ENCODE assay signal across 8 cellular contexts in genomic region chrX:153969125-153969903, GRCh38. TPM values are rescaled to one million over a fixed set of nuclear protein-coding genes. Genes with fewer than 3 reads are reported as not detected.
DNase-seq lines count a peak whose midpoint lies in the region; ATAC-seq, FAIRE-seq and TF ChIP-seq lines count a peak whose summit lies in the region.

No MANE protein-coding gene starts in this region.

- FAIRE-seq in GM12891 (lab: Jason Lieb, UNC): peak; percentile 38

- TF ChIP-seq CTCF in fibroblast of lung (conservative IDR thresholded peaks at IDR 0.05 in 1 of 2, IDR thresholded peaks at IDR 0.05 in 1 of 2; ENCODE audit: low read depth in 1 of 2, low read length in 2 of 2): no peak

- H3K9me3 ChIP-seq in SJCRH30 (replicated peaks): no peaks in the 10 kb centered on the region
- no peaks in the 10 kb centered on the region for H3K9me3 ChIP-seq in fibroblast of lung (ENCODE audit: control insufficient read depth, insufficient read depth, low read depth, low read length)

- no peak for ATAC-seq in GM21447 (IDR thresholded peaks at IDR 0.05; ENCODE audit: unreplicated experiment)

- H2AFZ ChIP-seq in fibroblast of lung (ENCODE audit: low read length): no peak overlapping the region

- H3K27ac ChIP-seq in SJCRH30 (peak overlapping the region; percentile 54), fibroblast of lung (ENCODE audit: insufficient read depth, low read length) (peak overlapping the region; percentile 14)

- DNase-seq in GM12891 (ENCODE audit: insufficient read length, low spot score) (no peak), SJCRH30 (peak in 1 of 2 experiments; percentile 13), fibroblast of lung (ENCODE audit: low read depth in 2 of 2) (no peak), skeletal muscle cell (ENCODE audit: low read depth) (no peak), DMS79 treated with DMSO at 0.1 percent for 48 hours (lab: John Stamatoyannopoulos, UW) (no peak), cerebellum (ENCODE audit: low spot score) (no peak), NCI-H345 treated with DMSO at 0.1 percent for 48 hours (lab: John Stamatoyannopoulos, UW; ENCODE audit: unreplicated experiment) (no peak)

- H3K4me3 ChIP-seq in SJCRH30: peak overlapping the region; percentile 97
- peak overlapping the region; percentile 57 to 81 (median 61) for H3K4me3 ChIP-seq in fibroblast of lung (replicated peaks in 1 of 4; ENCODE audit: control extremely low read depth in 1 of 4, insufficient read depth in 1 of 4, low read depth in 3 of 4, low read length in 4 of 4)
- peak overlapping the region; percentile 74 for H3K4me3 ChIP-seq in skeletal muscle cell (ENCODE audit: low read depth, low read length)

- TF ChIP-seq POLR2A in GM12891 (IDR thresholded peaks at IDR 0.05; ENCODE audit: low read depth, low read length): no peak

- H4K20me1 ChIP-seq in fibroblast of lung (ENCODE audit: control insufficient read depth, extremely low read depth, insufficient read depth, low read length): no peaks in the 10 kb centered on the region

- H3K27me3 ChIP-seq in SJCRH30 (no peaks in the 10 kb centered on the region), fibroblast of lung (ENCODE audit: control insufficient read depth, insufficient read depth, low read length) (no peaks in the 10 kb centered on the region)

- H3K9ac ChIP-seq in fibroblast of lung (ENCODE audit: insufficient read depth, low read length): peak overlapping the region; percentile 30

- H3K36me3 ChIP-seq in SJCRH30 (peaks cover 8% of the 10 kb centered on the region; the same call in 1 of the 2 replicates), fibroblast of lung (ENCODE audit: control insufficient read depth, insufficient read depth, low read length) (no peaks in the 10 kb centered on the region)

- peaks cover 71% of the 10 kb centered on the region for H3K79me2 ChIP-seq in fibroblast of lung (ENCODE audit: control insufficient read depth, insufficient read depth, low read length)

- peak overlapping the region; percentile 87 for H3K4me2 ChIP-seq in fibroblast of lung (ENCODE audit: extremely low read depth, insufficient read depth, low read length)

- peaks cover 5% of the 10 kb centered on the region for H3K4me1 ChIP-seq in SJCRH30
- H3K4me1 ChIP-seq in fibroblast of lung (ENCODE audit: control insufficient read depth, extremely low read depth, insufficient read depth, low read length): peaks cover 20% of the 10 kb centered on the region

TF ChIP-seq in GM12891, 5 proteins besides CTCF, POLR2A, EP300 and RAD21:
- TF ChIP-seq POLR2AphosphoS5 (IDR thresholded peaks at IDR 0.05; ENCODE audit: low read depth, low read length) (no peak), PAX5 (IDR thresholded peaks at IDR 0.05; ENCODE audit: insufficient read depth, low read length, severe bottlenecking) (no peak), TAF1 (IDR thresholded peaks at IDR 0.05; ENCODE audit: low read depth, low read length) (no peak), SPI1 (IDR thresholded peaks at IDR 0.05; ENCODE audit: low read depth, low read length) (no peak), POU2F2 (IDR thresholded peaks at IDR 0.05; ENCODE audit: low read depth, low read length) (no peak)

RNA-seq across cellular contexts. Expression of gene HCFC1, which starts 2.3 kb away (rescaled TPM):
- polyA plus RNA-seq in GM12891 (2012; ENCODE audit: low read depth, missing spikeins): 21.1 TPM
- 55.6 and 56.9 TPM in 2 replicates for total RNA-seq in SJCRH30 (2014; rRNA removed; shearing (Covaris generic))
- total RNA-seq in fibroblast of lung (7.4 and 10.2 TPM in 2 replicates), cerebellum (20.0 TPM)
- 3.0 and 6.7 TPM in 2 replicates for polyA plus RNA-seq in fibroblast of lung
- polyA plus RNA-seq in fibroblast of lung (2012): 19.1 and 29.3 TPM in 2 replicates
- polyA minus RNA-seq in fibroblast of lung (ENCODE audit: low replicate concordance): 142 and 144 TPM in 2 replicates

RNA-seq across cellular contexts. Expression of gene TMEM187, which starts 3.2 kb away (rescaled TPM):
- 1.6 TPM for polyA plus RNA-seq in GM12891 (2012; ENCODE audit: low read depth, missing spikeins)
- 0.97 and 1.7 TPM in 2 replicates for total RNA-seq in SJCRH30 (2014; rRNA removed; shearing (Covaris generic))
- total RNA-seq in fibroblast of lung (6.4 and 8.3 TPM in 2 replicates), cerebellum (1.3 TPM)
- polyA plus RNA-seq in fibroblast of lung: 4.6 and 4.7 TPM in 2 replicates
- 4.9 and 5.9 TPM in 2 replicates for polyA plus RNA-seq in fibroblast of lung (2012)
- 7.4 and 8.6 TPM in 2 replicates for polyA minus RNA-seq in fibroblast of lung (ENCODE audit: low replicate concordance)

RNA-seq across cellular contexts. Expression of gene RENBP, which starts 24.9 kb away (rescaled TPM):
- polyA plus RNA-seq in GM12891 (2012; ENCODE audit: low read depth, missing spikeins): 9.8 TPM
- total RNA-seq in SJCRH30 (2014; rRNA removed; shearing (Covaris generic)): 0.18 TPM in 1 of 2 replicates, not detected in the other
- total RNA-seq in fibroblast of lung: 5.4 and 8.8 TPM in 2 replicates
- polyA plus RNA-seq in fibroblast of lung: 0.90 and 0.92 TPM in 2 replicates
- 0.69 and 1.1 TPM in 2 replicates for polyA plus RNA-seq in fibroblast of lung (2012)
- polyA minus RNA-seq in fibroblast of lung (ENCODE audit: low replicate concordance): not detected in 2 replicates
- 2.6 TPM for total RNA-seq in cerebellum

RNA-seq across cellular contexts. Expression of gene NAA10, which starts 34.5 kb away (rescaled TPM):
- polyA plus RNA-seq in GM12891 (2012; ENCODE audit: low read depth, missing spikeins): 87.7 TPM
- total RNA-seq in SJCRH30 (2014; rRNA removed; shearing (Covaris generic)): 58.6 and 69.6 TPM in 2 replicates
- total RNA-seq in fibroblast of lung (31.6 and 37.0 TPM in 2 replicates), cerebellum (21.6 TPM)
- 66.2 and 115 TPM in 2 replicates for polyA plus RNA-seq in fibroblast of lung
- polyA plus RNA-seq in fibroblast of lung (2012): 91.6 and 161 TPM in 2 replicates
- polyA minus RNA-seq in fibroblast of lung (ENCODE audit: low replicate concordance): 84.9 and 137 TPM in 2 replicates

RNA-seq across cellular contexts. Expression of gene ARHGAP4, which starts 43.2 kb away (rescaled TPM):
- polyA plus RNA-seq in GM12891 (2012; ENCODE audit: low read depth, missing spikeins): 57.8 TPM
- 7.7 and 8.2 TPM in 2 replicates for total RNA-seq in SJCRH30 (2014; rRNA removed; shearing (Covaris generic))
- total RNA-seq in fibroblast of lung (1.3 and 1.5 TPM in 2 replicates), cerebellum (9.3 TPM)
- polyA plus RNA-seq in fibroblast of lung: 0.12 and 0.51 TPM in 2 replicates
- polyA plus RNA-seq in fibroblast of lung (2012): 0.43 and 0.71 TPM in 2 replicates
- 1.5 and 12.4 TPM in 2 replicates for polyA minus RNA-seq in fibroblast of lung (ENCODE audit: low replicate concordance)
